20 cellular contexts compared by ENCODE assay signal in genomic region chr3:8563597-8563996, GRCh38.
"Had no signal": no experiment of that assay in that cellular context is flagged by ENCODE, and none has a peak within 500 bp of the region (broad histone marks: within the 10 kb centered on the region; RNA-seq: fewer than 3 reads in every experiment).

No MANE protein-coding gene starts in this region.

- DNase-seq: cortex of kidney; dorsolateral prefrontal cortex; effector CD8-positive, alpha-beta T cell; foreskin melanocyte; immature natural killer cell; left lung; mesenchymal stem cell; midbrain; nucleus accumbens; ovary; right cardiac atrium; small intestine; stimulated activated CD4-positive, alpha-beta T cell treated with anti-CD3 and anti-CD28 coated beads, Interleukin-4, amount 100 ng/mL, for 24 hours had no signal

- FAIRE-seq: keratinocyte, small intestine had no signal

- H3K36me3 ChIP-seq: neural progenitor cell, ovary had no signal

- H3K4me3 ChIP-seq: dorsolateral prefrontal cortex, left lung, lung, neural progenitor cell, ovary, tibial nerve had no signal

- H2AFZ ChIP-seq: neural progenitor cell had no signal

- H3K27me3 Mint-ChIP-seq: stimulated activated memory B cell treated with anti-CD40 and anti-IgM and Interleukin-4, amounts not matched to agents 10 μg/mL and 1 μg/mL and 100 μg/mL, for 72 hours; stimulated activated naive CD8-positive, alpha-beta T cell treated with anti-CD3 and anti-CD28 coated beads, Interleukin-15, Interleukin-2, amounts not matched to agents 100 ng/mL and 50 ng/mL, for 24 hours had no signal

- H3K9ac ChIP-seq: neural progenitor cell had no signal

- H3K27ac Mint-ChIP-seq: immature natural killer cell; natural killer cell treated with Interleukin-12 subunit alpha and Interleukin-12 subunit beta and Interleukin-15 and Interleukin-18, amount 100 ng/mL, for 72 hours; stimulated activated memory B cell treated with anti-CD40 and anti-IgM and Interleukin-4, amounts not matched to agents 10 μg/mL and 1 μg/mL and 100 μg/mL, for 72 hours; stimulated activated naive CD8-positive, alpha-beta T cell treated with anti-CD3 and anti-CD28 coated beads, Interleukin-15, Interleukin-2, amounts not matched to agents 100 ng/mL and 50 ng/mL, for 24 hours had no signal

- H3K4me1 Mint-ChIP-seq: immature natural killer cell; stimulated activated memory B cell treated with anti-CD40 and anti-IgM and Interleukin-4, amounts not matched to agents 10 μg/mL and 1 μg/mL and 100 μg/mL, for 72 hours had no signal

- H3K4me2 ChIP-seq: neural progenitor cell had no signal

- H3K27ac ChIP-seq: dorsolateral prefrontal cortex, neural progenitor cell, ovary, tibial nerve had no signal

- H3K9me3 Mint-ChIP-seq: immature natural killer cell; natural killer cell treated with Interleukin-12 subunit alpha and Interleukin-12 subunit beta and Interleukin-15 and Interleukin-18, amount 100 ng/mL, for 72 hours; stimulated activated memory B cell treated with anti-CD40 and anti-IgM and Interleukin-4, amounts not matched to agents 10 μg/mL and 1 μg/mL and 100 μg/mL, for 72 hours; stimulated activated naive CD8-positive, alpha-beta T cell treated with anti-CD3 and anti-CD28 coated beads, Interleukin-15, Interleukin-2, amounts not matched to agents 100 ng/mL and 50 ng/mL, for 24 hours had no signal

- H3K36me3 Mint-ChIP-seq: immature natural killer cell; natural killer cell treated with Interleukin-12 subunit alpha and Interleukin-12 subunit beta and Interleukin-15 and Interleukin-18, amount 100 ng/mL, for 72 hours had no signal

- H3K4me3 Mint-ChIP-seq: immature natural killer cell; natural killer cell treated with Interleukin-12 subunit alpha and Interleukin-12 subunit beta and Interleukin-15 and Interleukin-18, amount 100 ng/mL, for 72 hours; neural progenitor cell; stimulated activated memory B cell treated with anti-CD40 and anti-IgM and Interleukin-4, amounts not matched to agents 10 μg/mL and 1 μg/mL and 100 μg/mL, for 72 hours; stimulated activated naive CD8-positive, alpha-beta T cell treated with anti-CD3 and anti-CD28 coated beads, Interleukin-15, Interleukin-2, amounts not matched to agents 100 ng/mL and 50 ng/mL, for 24 hours had no signal

- H3K9me3 ChIP-seq: left lung, ovary, tibial nerve had no signal

- H3K27me3 ChIP-seq: dorsolateral prefrontal cortex, left lung, neural progenitor cell, ovary, tibial nerve had no signal

- ATAC-seq: left lung; natural killer cell treated with Interleukin-12 subunit alpha and Interleukin-12 subunit beta and Interleukin-15 and Interleukin-18, amount 100 ng/mL, for 72 hours; right cardiac atrium; stimulated activated memory B cell treated with anti-CD40 and anti-IgM and Interleukin-4, amounts not matched to agents 10 μg/mL and 1 μg/mL and 100 μg/mL, for 72 hours had no signal
